In genomic region chr12:132771126-132771838, GRCh38 we compare ENCODE assay signal across 8 cellular contexts. TPM values are rescaled to one million over a fixed set of nuclear protein-coding genes. Genes with fewer than 3 reads are reported as not detected.
DNase-seq lines count a peak whose midpoint lies in the region; ATAC-seq and TF ChIP-seq lines count a peak whose summit lies in the region.

No MANE protein-coding gene starts in this region.

- peak; percentile 45 for ATAC-seq in GM19455 (IDR thresholded peaks at IDR 0.05; ENCODE audit: unreplicated experiment)
- ATAC-seq in left ventricle myocardium superior = no peak

- no peak overlapping the region for H3K18ac ChIP-seq in H9 (ENCODE audit: insufficient read length, low read depth, low read length)

- H3K9me3 ChIP-seq in A673 (ENCODE audit: low read depth, low read length, poor library complexity, severe bottlenecking) (no peaks in the 10 kb centered on the region), OCI-LY1 (ENCODE audit: low read length) (no peaks in the 10 kb centered on the region), H9 (ENCODE audit: control insufficient read depth, low read depth, low read length) (no peaks in the 10 kb centered on the region)

- BruUV-seq in A673 (replicated peaks; lab: Mats Ljungman, UMichigan) = TSS peak; percentile 41

- POLR2A ChIA-PET in A673 (lab: Charles Lee; ENCODE audit: low non-redundant PET) = no interaction called here

- CTCF ChIA-PET in A673 (lab: Charles Lee) = no interaction called here

- no peak overlapping the region for H3K23ac ChIP-seq in H9 (ENCODE audit: insufficient read length, low read depth, low read length)

- H3K36me3 Mint-ChIP-seq in H9 (ENCODE audit: insufficient read depth in 1 of 3, low read depth in 3 of 3) = peaks cover 11 to 50% (median 34%) of the 10 kb centered on the region in 3 experiments

- peaks cover 25% of the 10 kb centered on the region for H3K36me3 ChIP-seq in A673 (ENCODE audit: insufficient read depth, low read length, poor library complexity, severe bottlenecking)
- peaks cover 52% of the 10 kb centered on the region for H3K36me3 ChIP-seq in OCI-LY1 (ENCODE audit: insufficient read depth, low read length)

- no peaks in the 10 kb centered on the region for H3K23me2 ChIP-seq in H9 (ENCODE audit: insufficient read length, low read depth, low read length, poor library complexity, severe bottlenecking)

- H3K4me2 ChIP-seq in OCI-LY1 (ENCODE audit: low read length) (peak overlapping the region; percentile 64), H9 (ENCODE audit: insufficient read depth, insufficient read length, low read length) (no peak overlapping the region)

- no peak overlapping the region for H4K91ac ChIP-seq in H9 (ENCODE audit: insufficient read length, low read depth, low read length)

- H3K56ac ChIP-seq in H9 (ENCODE audit: insufficient read length, low read depth, low read length) = no peak overlapping the region

- no peak overlapping the region for H3K14ac ChIP-seq in H9 (ENCODE audit: insufficient read depth, low read length)

- no peaks in the 10 kb centered on the region for H3K9me3 Mint-ChIP-seq in H9

- peaks cover 25% of the 10 kb centered on the region for H3F3A ChIP-seq in OCI-LY1 (ENCODE audit: insufficient read depth, low read length)

- TF ChIP-seq CTCF in A673 (conservative IDR thresholded peaks at IDR 0.05; ENCODE audit: low read depth, low read length) = no peak
- no peak for TF ChIP-seq CTCF in OCI-LY1 (IDR thresholded peaks at IDR 0.05; ENCODE audit: low read length)
- no peak for TF ChIP-seq CTCF in H9 (conservative IDR thresholded peaks at IDR 0.05)

- no peaks in the 10 kb centered on the region for H4K20me1 ChIP-seq in OCI-LY1 (ENCODE audit: insufficient read depth, low read length)
- H4K20me1 ChIP-seq in H9 (ENCODE audit: control insufficient read depth, insufficient read depth, insufficient read length) = no peaks in the 10 kb centered on the region

- no peak overlapping the region for H4K5ac ChIP-seq in H9 (ENCODE audit: insufficient read length, low read depth, low read length)

- H2AFZ ChIP-seq in OCI-LY1 (ENCODE audit: low read length) (no peak overlapping the region), H9 (ENCODE audit: low read length) (no peak overlapping the region)

- H2BK120ac ChIP-seq in H9 (ENCODE audit: low read depth, low read length, poor library complexity, severe bottlenecking) = no peak overlapping the region

- H4K8ac ChIP-seq in H9 (replicated peaks; ENCODE audit: insufficient read length, low read depth, low read length) = no peak overlapping the region

- H3K27me3 ChIP-seq in A673 (replicated peaks; ENCODE audit: insufficient read depth, low read depth, low read length, poor library complexity) = no peaks in the 10 kb centered on the region
- no peaks in the 10 kb centered on the region for H3K27me3 ChIP-seq in OCI-LY1 (ENCODE audit: insufficient read depth, low read length)
- no peaks in the 10 kb centered on the region for H3K27me3 ChIP-seq in H9 (ENCODE audit: insufficient read depth, low read length)

- no CpG with 5 or more reads among the region's 15 CpGs for WGBS in H9 (ENCODE audit: extremely low coverage, insufficient read length, low lambda C conversion rate)

- H2BK12ac ChIP-seq in H9 (ENCODE audit: insufficient read length, low read depth, low read length) = no peak overlapping the region

- intact Hi-C loops in A673 (cut with micrococcal nuclease; ENCODE audit: unreplicated experiment) (no loop called here), left ventricle myocardium superior (cut with micrococcal nuclease) (no loop called here)

- H3K79me2 ChIP-seq in OCI-LY1 (ENCODE audit: insufficient read depth, low read length) (no peaks in the 10 kb centered on the region), H9 (ENCODE audit: insufficient read depth, low read length) (no peaks in the 10 kb centered on the region)

- H2BK5ac ChIP-seq in H9 (ENCODE audit: insufficient read length, low read length) = no peak overlapping the region

- H2AK5ac ChIP-seq in H9 (ENCODE audit: insufficient read length, low read length) = no peak overlapping the region

- H3K9ac ChIP-seq in OCI-LY1 (ENCODE audit: low read length) (peak overlapping the region; percentile 74), H9 (ENCODE audit: extremely low read depth, insufficient read length, low read length) (no peak overlapping the region)

- H3K27ac ChIP-seq in A673 (ENCODE audit: low read depth, low read length, poor library complexity, severe bottlenecking) (no peak overlapping the region), OCI-LY1 (ENCODE audit: low read depth, low read length, poor library complexity, severe bottlenecking) (peak overlapping the region; percentile 99), caudate nucleus (ENCODE audit: low read depth, low read length) (peak overlapping the region; percentile 9), H9 (ENCODE audit: insufficient read length, low read depth, low read length) (no peak overlapping the region)

- H3K4me3 Mint-ChIP-seq in H9 = no peak overlapping the region

- H3K9me2 ChIP-seq in OCI-LY1 (ENCODE audit: low read depth, low read length) = no peaks in the 10 kb centered on the region

- H3K79me1 ChIP-seq in H9 (ENCODE audit: insufficient read depth, low read depth, low read length, poor library complexity, severe bottlenecking) = no peaks in the 10 kb centered on the region

- H2BK15ac ChIP-seq in H9 (ENCODE audit: low read depth, low read length) = no peak overlapping the region

- H3K4me3 ChIP-seq in A673 (ENCODE audit: low read depth, low read length, poor library complexity, severe bottlenecking) = no peak overlapping the region
- peak overlapping the region; percentile 53 for H3K4me3 ChIP-seq in OCI-LY1 (ENCODE audit: low read depth, low read length, poor library complexity, severe bottlenecking)

- no peak overlapping the region for H3K27ac Mint-ChIP-seq in H9

- H2BK20ac ChIP-seq in H9 (ENCODE audit: low read depth, low read length, poor library complexity, severe bottlenecking) = no peak overlapping the region

- no peak overlapping the region for H3K4ac ChIP-seq in H9 (ENCODE audit: low read depth, low read length)

- H3K4me1 ChIP-seq in A673 (ENCODE audit: insufficient read depth, low read length, poor library complexity, severe bottlenecking) = peaks cover 7% of the 10 kb centered on the region
- H3K4me1 ChIP-seq in OCI-LY1 (ENCODE audit: insufficient read depth, low read length, severe bottlenecking) = peaks cover 79% of the 10 kb centered on the region
- H3K4me1 ChIP-seq in H9 (ENCODE audit: insufficient read depth, low read length) = no peaks in the 10 kb centered on the region

- H3K4me1 Mint-ChIP-seq in H9 = peaks cover 3 to 9% of the 10 kb centered on the region in 2 experiments

- DNase-seq in A673 (ENCODE audit: low spot score) = no peak
- DNase-seq in caudate nucleus (lab: John Stamatoyannopoulos, UW) = peak in 10 of 61 donors; percentile 6 to 70 (median 30)
- no peak for DNase-seq in NCI-H1694 treated with DMSO at 0.1 percent for 48 hours (lab: John Stamatoyannopoulos, UW)
- no peak for DNase-seq in H9
- no peak for DNase-seq in left ventricle myocardium superior
- no peak for DNase-seq in NCI-H345 (lab: John Stamatoyannopoulos, UW)

- no peaks in the 10 kb centered on the region; the same call in 1 of the 2 replicates for H3K27me3 Mint-ChIP-seq in H9 (ENCODE audit: low read depth)

- no peak overlapping the region for H3T11ph ChIP-seq in H9 (ENCODE audit: low read length)

RNA-seq across cellular contexts. Expression of gene ANKLE2, which starts 9.7 kb away (rescaled TPM):
- total RNA-seq in A673 (2021) (103 and 107 TPM in 2 replicates), H9 (2021) (73.9 and 80.3 TPM in 2 replicates), left ventricle myocardium superior (26.1 TPM)

RNA-seq across cellular contexts. Expression of gene GOLGA3, which starts 57.4 kb away (rescaled TPM):
- 54.5 and 58.4 TPM in 2 replicates for total RNA-seq in A673 (2021)
- total RNA-seq in H9 (2021) = 34.9 and 40.1 TPM in 2 replicates
- total RNA-seq in left ventricle myocardium superior = 26.3 TPM

Comparison
In these comparisons a context has a peak if more than half of its experiments do, and no peak if none do; other contexts are left out.
1. H3K27ac ChIP-seq: peak in OCI-LY1 (single experiment) and caudate nucleus (single experiment); none in A673 (single experiment) and H9 (single experiment).